ENCODE assay signal across 1 cellular context in the genomic region with DNA sequence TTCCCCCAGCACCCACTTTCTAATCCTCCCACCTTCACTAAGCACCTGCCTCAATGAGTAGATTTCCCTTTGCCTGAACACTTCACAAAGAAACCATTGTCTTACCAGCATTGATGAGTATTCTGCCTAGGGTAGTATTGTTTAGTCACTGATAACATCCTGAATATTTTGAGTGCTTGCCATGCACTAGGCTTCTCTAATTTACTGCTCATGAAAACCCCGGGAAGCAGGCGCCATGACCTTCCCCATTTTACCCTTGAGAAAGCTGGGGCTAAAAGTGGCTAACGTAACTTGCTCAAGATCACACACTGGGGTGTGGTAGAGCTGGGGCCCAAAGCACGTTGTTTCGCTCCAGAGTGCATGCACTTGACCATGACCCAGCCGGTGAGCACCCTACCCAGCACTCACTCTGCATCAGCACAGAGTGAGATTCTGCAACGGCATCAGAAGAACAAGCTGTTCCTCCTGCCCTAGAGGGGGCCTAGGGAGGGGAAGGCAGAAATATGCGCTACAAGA.
TF ChIP-seq lines count a peak whose summit lies in the region.

No MANE protein-coding gene starts in this region.

TF ChIP-seq in IMR-90, 13 proteins besides CTCF, POLR2A, EP300 and RAD21 (continued from another document):
- TF ChIP-seq CEBPB (IDR thresholded peaks at IDR 0.05; ENCODE audit: low read depth, low read length) (no peak), FOS (IDR thresholded peaks at IDR 0.05; ENCODE audit: low read depth, low read length) (no peak), MXI1 (IDR thresholded peaks at IDR 0.05; ENCODE audit: borderline replicate concordance, low read depth, low read length) (no peak), BHLHE40 (IDR thresholded peaks at IDR 0.05; ENCODE audit: low read depth, low read length) (no peak), NFE2L2 (IDR thresholded peaks at IDR 0.05; ENCODE audit: low read depth, low read length) (no peak), SMC3 (IDR thresholded peaks at IDR 0.05; ENCODE audit: low read depth, low read length) (no peak), RCOR1 (IDR thresholded peaks at IDR 0.05; ENCODE audit: insufficient replicate concordance, low read length) (no peak), MAZ (IDR thresholded peaks at IDR 0.05; ENCODE audit: borderline replicate concordance, low read depth, low read length) (no peak)
- TF ChIP-seq, protein P1, sequence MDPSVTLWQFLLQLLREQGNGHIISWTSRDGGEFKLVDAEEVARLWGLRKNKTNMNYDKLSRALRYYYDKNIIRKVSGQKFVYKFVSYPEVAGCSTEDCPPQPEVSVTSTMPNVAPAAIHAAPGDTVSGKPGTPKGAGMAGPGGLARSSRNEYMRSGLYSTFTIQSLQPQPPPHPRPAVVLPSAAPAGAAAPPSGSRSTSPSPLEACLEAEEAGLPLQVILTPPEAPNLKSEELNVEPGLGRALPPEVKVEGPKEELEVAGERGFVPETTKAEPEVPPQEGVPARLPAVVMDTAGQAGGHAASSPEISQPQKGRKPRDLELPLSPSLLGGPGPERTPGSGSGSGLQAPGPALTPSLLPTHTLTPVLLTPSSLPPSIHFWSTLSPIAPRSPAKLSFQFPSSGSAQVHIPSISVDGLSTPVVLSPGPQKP (IDR thresholded peaks at IDR 0.05; ENCODE audit: borderline replicate concordance, low read depth, low read length): no peak
TF ChIP-seq in IMR-90: peak in this region for 0.
